Comparison of ENCODE assay signal across 12 cellular contexts in genomic region chr19:17749912-17750317, GRCh38. TPM values are rescaled to one million over a fixed set of nuclear protein-coding genes. Genes with fewer than 3 reads are reported as not detected.
A peak's percentile ranks its signal among the peaks of the same experiment; 100 is the strongest.
DNase-seq lines count a peak whose midpoint lies in the region; ATAC-seq lines count a peak whose summit lies in the region.
"Had no signal": no experiment of that assay in that cellular context is flagged by ENCODE, and none has a peak within 500 bp of the region (broad histone marks: within the 10 kb centered on the region; RNA-seq: fewer than 3 reads in every experiment).

No MANE protein-coding gene starts in this region.

- peak overlapping the region; percentile 86 for H3K4me3 Mint-ChIP-seq in activated T-cell treated with anti-CD3 and anti-CD28 coated beads, Interleukin-2, amount 50 U/mL, for 24 hours
- peak overlapping the region; percentile 84 to 95 (median 93) for H3K4me3 Mint-ChIP-seq in immature natural killer cell

- intact Hi-C loops in left ventricle myocardium superior (cut with micrococcal nuclease): no loop called here

- peak; percentile 62 for DNase-seq in activated CD4-positive, alpha-beta T cell treated with anti-CD3 and anti-CD28 coated beads for 48 hours
- DNase-seq in activated CD4-positive, alpha-beta T cell treated with anti-CD3 and anti-CD28 coated beads for 1 hour: no peak
- DNase-seq in activated T-cell treated with anti-CD3 and anti-CD28 coated beads, Interleukin-2, amount 50 U/mL, for 24 hours: peak; percentile 50
- DNase-seq in immature natural killer cell (no peak), NCI-H748 (lab: John Stamatoyannopoulos, UW; ENCODE audit: unreplicated experiment) (no peak), left ventricle myocardium superior (no peak)
- DNase-seq: heart right ventricle, PC-9, trophoblast cell had no signal

- H3K27ac ChIP-seq in temporal lobe (ENCODE audit: low read depth, low read length): peak overlapping the region; percentile 39
- H3K27ac ChIP-seq: PC-9 had no signal

- H3K27ac Mint-ChIP-seq in activated T-cell treated with anti-CD3 and anti-CD28 coated beads, Interleukin-2, amount 50 U/mL, for 24 hours: peak overlapping the region; percentile 94
- peak overlapping the region; percentile 84 to 99 (median 96) for H3K27ac Mint-ChIP-seq in immature natural killer cell

- no peaks in the 10 kb centered on the region for H3K9me3 Mint-ChIP-seq in activated T-cell treated with anti-CD3 and anti-CD28 coated beads, Interleukin-2, amount 50 U/mL, for 24 hours
- H3K9me3 Mint-ChIP-seq in immature natural killer cell: no peaks in the 10 kb centered on the region

- no peaks in the 10 kb centered on the region for H3K27me3 Mint-ChIP-seq in activated T-cell treated with anti-CD3 and anti-CD28 coated beads, Interleukin-2, amount 50 U/mL, for 24 hours
- H3K27me3 Mint-ChIP-seq in immature natural killer cell (ENCODE audit: low read depth in 3 of 3): peaks cover 0 to 8% (median 4%) of the 10 kb centered on the region in 3 donors

- H3K4me1 Mint-ChIP-seq in activated T-cell treated with anti-CD3 and anti-CD28 coated beads, Interleukin-2, amount 50 U/mL, for 24 hours (ENCODE audit: low read depth): peaks cover 59% of the 10 kb centered on the region
- H3K4me1 Mint-ChIP-seq in immature natural killer cell: peaks cover 50 to 54% of the 10 kb centered on the region in 2 donors

- peaks cover 22% of the 10 kb centered on the region for H3K36me3 Mint-ChIP-seq in activated T-cell treated with anti-CD3 and anti-CD28 coated beads, Interleukin-2, amount 50 U/mL, for 24 hours (ENCODE audit: low read depth)
- peaks cover 0 to 4% (median 3%) of the 10 kb centered on the region in 3 donors for H3K36me3 Mint-ChIP-seq in immature natural killer cell

- ATAC-seq in GM18517 (IDR thresholded peaks at IDR 0.05; ENCODE audit: unreplicated experiment) (no peak), left ventricle myocardium superior (no peak)
- ATAC-seq: activated CD4-positive, CD25-positive, alpha-beta regulatory T cell treated with anti-CD3 and anti-CD28 coated beads, Interleukin-2, amount 50 U/mL, for 24 hours; heart right ventricle had no signal

RNA-seq across cellular contexts. Expression of gene FCHO1, which starts 1.4 kb away (rescaled TPM):
- 10 to 100 TPM in 1 of 3 donors, 1 to 10 TPM in 2; 2.0 to 27.0 (median 6.7) TPM for polyA plus RNA-seq in immature natural killer cell
- total RNA-seq in temporal lobe (20.7 TPM), left ventricle myocardium superior (0.97 TPM)

RNA-seq across cellular contexts. Expression of gene MAP1S, which starts 30.6 kb away (rescaled TPM):
- 10 to 100 TPM; 14.7 to 51.5 (median 17.7) TPM for polyA plus RNA-seq in immature natural killer cell
- 62.2 TPM for total RNA-seq in temporal lobe
- 25.5 TPM for total RNA-seq in left ventricle myocardium superior

RNA-seq across cellular contexts. Expression of gene B3GNT3, which starts 45.0 kb away (rescaled TPM):
- polyA plus RNA-seq in immature natural killer cell: not detected
- total RNA-seq in temporal lobe: not detected
- total RNA-seq in left ventricle myocardium superior: not detected
- total RNA-seq: heart right ventricle had no signal
- polyA plus RNA-seq: heart right ventricle had no signal

Comparison
In these comparisons a context has a peak if more than half of its experiments do, and no peak if none do; other contexts are left out.
1. DNase-seq: peak in activated CD4-positive, alpha-beta T cell treated with anti-CD3 and anti-CD28 coated beads for 48 hours (single experiment) and activated T-cell treated with anti-CD3 and anti-CD28 coated beads, Interleukin-2, amount 50 U/mL, for 24 hours (single experiment); none in activated CD4-positive, alpha-beta T cell treated with anti-CD3 and anti-CD28 coated beads for 1 hour (single experiment), immature natural killer cell (0 of 3), NCI-H748 (single experiment) and left ventricle myocardium superior (single experiment).
2. RNA of gene FCHO1, which starts 1.4 kb away (total RNA-seq): 20.7 TPM in temporal lobe (single experiment); 0.97 TPM in left ventricle myocardium superior (single experiment); every median in the first group is over 10 times any median in the second.